In genomic region chr5:61534481-61535267, GRCh38 we compare ENCODE assay signal across 12 cellular contexts.
A peak's percentile ranks its signal among the peaks of the same experiment; 100 is the strongest.
DNase-seq lines count a peak whose midpoint lies in the region; ATAC-seq, FAIRE-seq and TF ChIP-seq lines count a peak whose summit lies in the region.
"Had no signal": no experiment of that assay in that cellular context is flagged by ENCODE, and none has a peak within 500 bp of the region (broad histone marks: within the 10 kb centered on the region; RNA-seq: fewer than 3 reads in every experiment).

No MANE protein-coding gene starts in this region.

- H3K27me3 Mint-ChIP-seq in activated CD4-positive, alpha-beta T cell treated with anti-CD3 and anti-CD28 coated beads, Interleukin-2, amount 10 ng/mL, durations not matched to agents 7 days and 5 days, result no peaks in the 10 kb centered on the region
- no peaks in the 10 kb centered on the region for H3K27me3 Mint-ChIP-seq in endodermal cell (ENCODE audit: insufficient read depth)

- no peak overlapping the region for H3K4me3 ChIP-seq in small intestine (ENCODE audit: low read depth in 1 of 2, low read length in 2 of 2)
- H3K4me3 ChIP-seq in esophagus muscularis mucosa, result no peak overlapping the region
- H3K4me3 ChIP-seq in endodermal cell (ENCODE audit: low read length), result no peak overlapping the region
- H3K4me3 ChIP-seq: A549, gastroesophageal sphincter had no signal

- H3K27me3 ChIP-seq in small intestine (ENCODE audit: control insufficient read depth in 2 of 2, insufficient read depth in 2 of 2, low read length in 2 of 2) (no peaks in the 10 kb centered on the region), esophagus muscularis mucosa (no peaks in the 10 kb centered on the region), endodermal cell (ENCODE audit: control insufficient read depth, insufficient read depth, low read length, poor library complexity, severe bottlenecking) (no peaks in the 10 kb centered on the region)
- H3K27me3 ChIP-seq: gastroesophageal sphincter had no signal

- TF ChIP-seq CTCF in esophagus muscularis mucosa (IDR thresholded peaks at IDR 0.05) (no peak), endodermal cell (conservative IDR thresholded peaks at IDR 0.05) (no peak)

- H3K9ac ChIP-seq in endodermal cell (ENCODE audit: extremely low read depth, low read length, poor library complexity, severe bottlenecking), result no peak overlapping the region

- H3K36me3 Mint-ChIP-seq in activated CD4-positive, alpha-beta T cell treated with anti-CD3 and anti-CD28 coated beads, Interleukin-2, amount 10 ng/mL, durations not matched to agents 7 days and 5 days (ENCODE audit: low read depth), result peaks cover 17% of the 10 kb centered on the region
- peaks cover 58% of the 10 kb centered on the region for H3K36me3 Mint-ChIP-seq in endodermal cell (ENCODE audit: low read depth)

- intact Hi-C loops in esophagus muscularis mucosa (cut with DNase I), result no loop called here

- H3K27ac ChIP-seq in small intestine (ENCODE audit: low read depth in 1 of 2, low read length in 1 of 2) (no peak overlapping the region), esophagus muscularis mucosa (replicated peaks in 1 of 4) (no peak overlapping the region), endodermal cell (ENCODE audit: low read depth, low read length) (no peak overlapping the region)
- H3K27ac ChIP-seq: A549, gastroesophageal sphincter had no signal

- ATAC-seq in GM21786 (IDR thresholded peaks at IDR 0.05; ENCODE audit: unreplicated experiment), result peak; percentile 88
- peak; percentile 85 for ATAC-seq in HG03469 (IDR thresholded peaks at IDR 0.05; ENCODE audit: unreplicated experiment)
- ATAC-seq: A549, gastroesophageal sphincter had no signal

- H3K4me1 ChIP-seq in small intestine (ENCODE audit: control insufficient read depth in 2 of 2, insufficient read depth in 1 of 2, low read depth in 1 of 2, low read length in 1 of 2), result no peaks in the 10 kb centered on the region
- H3K4me1 ChIP-seq in esophagus muscularis mucosa, result peaks cover 0 to 14% (median 2%) of the 10 kb centered on the region in 4 donors
- H3K4me1 ChIP-seq in endodermal cell (ENCODE audit: control insufficient read depth, insufficient read depth, low read length), result no peaks in the 10 kb centered on the region

- peaks cover 12% of the 10 kb centered on the region for H3K4me1 Mint-ChIP-seq in activated CD4-positive, alpha-beta T cell treated with anti-CD3 and anti-CD28 coated beads, Interleukin-2, amount 10 ng/mL, durations not matched to agents 7 days and 5 days
- no peaks in the 10 kb centered on the region for H3K4me1 Mint-ChIP-seq in endodermal cell
- H3K4me1 Mint-ChIP-seq: nephron progenitor cell had no signal

- POLR2A ChIA-PET in activated CD4-positive, alpha-beta T cell treated with anti-CD3 and anti-CD28 coated beads, Interleukin-2, amount 10 ng/mL, durations not matched to agents 7 days and 5 days (lab: Charles Lee), result no interaction called here

- no peak overlapping the region for H3K4me3 Mint-ChIP-seq in activated CD4-positive, alpha-beta T cell treated with anti-CD3 and anti-CD28 coated beads, Interleukin-2, amount 10 ng/mL, durations not matched to agents 7 days and 5 days
- H3K4me3 Mint-ChIP-seq in endodermal cell, result no peak overlapping the region
- H3K4me3 Mint-ChIP-seq: nephron progenitor cell had no signal

- peak; percentile 15 for DNase-seq in activated CD4-positive, alpha-beta T cell treated with anti-CD3 and anti-CD28 coated beads, Interleukin-2, amount 10 ng/mL, durations not matched to agents 7 days and 5 days
- DNase-seq in activated CD4-positive, alpha-beta T cell treated with anti-CD3 and anti-CD28 coated beads, Interleukin-2, amount 50 U/mL, for 1 hour, result no peak
- DNase-seq in small intestine, result peak; percentile 9
- no peak for DNase-seq in DMS 273 (lab: John Stamatoyannopoulos, UW; ENCODE audit: unreplicated experiment)
- no peak for DNase-seq in esophagus muscularis mucosa (ENCODE audit: extremely low spot score)
- no peak for DNase-seq in endodermal cell
- DNase-seq: NCI-H1417, nephron progenitor cell had no signal

- no peak overlapping the region for H3K27ac Mint-ChIP-seq in activated CD4-positive, alpha-beta T cell treated with anti-CD3 and anti-CD28 coated beads, Interleukin-2, amount 10 ng/mL, durations not matched to agents 7 days and 5 days
- no peak overlapping the region for H3K27ac Mint-ChIP-seq in endodermal cell
- H3K27ac Mint-ChIP-seq: nephron progenitor cell had no signal

- CTCF ChIA-PET in activated CD4-positive, alpha-beta T cell treated with anti-CD3 and anti-CD28 coated beads, Interleukin-2, amount 10 ng/mL, durations not matched to agents 7 days and 5 days (lab: Charles Lee), result no interaction called here

- no peak for FAIRE-seq in small intestine (lab: Jason Lieb, UNC)
- FAIRE-seq: A549 had no signal

- H3K36me3 ChIP-seq in small intestine (ENCODE audit: control insufficient read depth in 2 of 2, insufficient read depth in 2 of 2, low read length in 2 of 2), result peaks cover 1 to 6% of the 10 kb centered on the region in 2 donors
- peaks cover 14 to 70% (median 39%) of the 10 kb centered on the region in 4 donors for H3K36me3 ChIP-seq in esophagus muscularis mucosa
- peaks cover 82% of the 10 kb centered on the region for H3K36me3 ChIP-seq in endodermal cell (ENCODE audit: control insufficient read depth, insufficient read depth, low read length)

- 68 to 88% (median 79%) methylated on average over 5 of the region's 5 CpGs for WGBS in small intestine, 3 donors
- 85% methylated on average over 5 of the region's 5 CpGs for WGBS in esophagus muscularis mucosa
- WGBS in endodermal cell (ENCODE audit: insufficient coverage in 1 of 2, insufficient read length in 1 of 2), 2 experiments, result 92 to 97% methylated on average over 4 to 5 of the region's 5 CpGs

- peaks cover 4% of the 10 kb centered on the region for H3K9me3 Mint-ChIP-seq in activated CD4-positive, alpha-beta T cell treated with anti-CD3 and anti-CD28 coated beads, Interleukin-2, amount 10 ng/mL, durations not matched to agents 7 days and 5 days
- H3K9me3 Mint-ChIP-seq in endodermal cell, result peaks cover 4% of the 10 kb centered on the region

- no peak for TF ChIP-seq POLR2A in esophagus muscularis mucosa (IDR thresholded peaks at IDR 0.05; ENCODE audit: low read depth)

- no peak for TF ChIP-seq EP300 in esophagus muscularis mucosa (IDR thresholded peaks at IDR 0.05)

- H3K9me3 ChIP-seq in small intestine (ENCODE audit: control insufficient read depth, low read depth) (no peaks in the 10 kb centered on the region), esophagus muscularis mucosa (peaks cover 0 to 5% (median 0%) of the 10 kb centered on the region in 4 donors), endodermal cell (ENCODE audit: control insufficient read depth, low read length) (peaks cover 9% of the 10 kb centered on the region)
- H3K9me3 ChIP-seq: A549 had no signal

Comparison
In these comparisons a context has a peak if more than half of its experiments do, and no peak if none do; other contexts are left out.
1. DNase-seq: peak in activated CD4-positive, alpha-beta T cell treated with anti-CD3 and anti-CD28 coated beads, Interleukin-2, amount 10 ng/mL, durations not matched to agents 7 days and 5 days (single experiment) and small intestine (single experiment); none in activated CD4-positive, alpha-beta T cell treated with anti-CD3 and anti-CD28 coated beads, Interleukin-2, amount 50 U/mL, for 1 hour (single experiment), DMS 273 (single experiment), esophagus muscularis mucosa (single experiment) and endodermal cell (single experiment).